ENCODE assay signal across 9 cellular contexts in the genomic region with DNA sequence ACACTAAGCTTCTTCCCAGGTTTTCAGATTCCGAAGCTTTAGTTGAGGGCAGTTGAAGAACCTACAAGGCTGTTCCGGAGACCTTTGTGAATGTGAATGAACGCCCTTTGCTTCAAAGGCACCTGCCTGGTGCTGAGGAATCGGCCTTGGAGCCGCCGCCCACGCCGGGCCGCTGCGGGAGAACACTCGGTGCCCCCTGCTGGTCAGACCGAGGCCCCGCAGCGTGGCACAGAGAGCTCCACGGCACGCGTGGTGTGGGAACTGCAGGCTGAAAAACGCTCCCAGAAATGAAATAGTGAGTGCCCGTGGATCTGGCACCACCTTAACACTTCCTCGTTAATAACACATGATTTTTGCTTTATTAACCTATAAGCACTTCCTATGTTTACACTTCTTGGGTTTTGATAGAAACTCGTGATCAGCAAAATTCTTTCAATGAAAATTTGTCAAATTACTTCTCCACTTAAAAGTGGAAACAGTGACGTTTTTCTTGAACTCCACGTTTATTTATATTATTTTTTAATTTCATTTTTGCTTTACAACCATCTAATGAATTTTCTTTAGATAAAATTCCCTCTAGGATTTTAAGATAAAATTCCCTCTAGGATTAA.
A peak's percentile ranks its signal among the peaks of the same experiment; 100 is the strongest.
DNase-seq lines count a peak whose midpoint lies in the region; ATAC-seq, FAIRE-seq and TF ChIP-seq lines count a peak whose summit lies in the region.
"Had no signal": no experiment of that assay in that cellular context is flagged by ENCODE, and none has a peak within 500 bp of the region (broad histone marks: within the 10 kb centered on the region; RNA-seq: fewer than 3 reads in every experiment).

No MANE protein-coding gene starts in this region.

- DNase-seq in AG10803 (ENCODE audit: low read depth): no peak
- DNase-seq in GM23248: peak; percentile 12
- peak; percentile 48 for DNase-seq in RKO (ENCODE audit: low spot score)
- DNase-seq in H1 (ENCODE audit: low read depth in 1 of 2, low spot score in 2 of 2): peak; percentile 21 to 76

- H3K27ac Mint-ChIP-seq in nephron: no peak overlapping the region

- H3K36me3 ChIP-seq in GM23248 (ENCODE audit: low read depth) (no peaks in the 10 kb centered on the region), H1 (ENCODE audit: control insufficient read depth in 2 of 4, insufficient read depth in 4 of 4, low read length in 3 of 4) (no peaks in the 10 kb centered on the region)

- H3K9me3 ChIP-seq in GM23248 (ENCODE audit: low read depth): no peaks in the 10 kb centered on the region
- no peaks in the 10 kb centered on the region for H3K9me3 ChIP-seq in H1 (ENCODE audit: insufficient read depth in 2 of 2, low read depth in 1 of 2, low read length in 1 of 2)

- CTCF ChIA-PET in H1 (lab: Charles Lee; ENCODE audit: partially characterized antibody): interaction anchor here (0.5 to 2.3 kb wide), 25 partner anchors 10 to 1160 kb away, joined by 3 to 14 read pairs (median 4); no protein-coding TSS in a partner anchor

- H3K23ac ChIP-seq in H1 (ENCODE audit: insufficient read length): no peak overlapping the region

- H4K8ac ChIP-seq in H1 (ENCODE audit: extremely low read depth, insufficient read depth, low read length): no peak overlapping the region

- H4K5ac ChIP-seq in H1 (ENCODE audit: insufficient read length, low read depth, low read length): no peak overlapping the region

- H3K56ac ChIP-seq in H1 (replicated peaks; ENCODE audit: insufficient read length, low read depth, low read length): no peak overlapping the region

- H3K79me2 ChIP-seq in GM23248 (ENCODE audit: insufficient read depth) (no peaks in the 10 kb centered on the region), H1 (ENCODE audit: control insufficient read depth in 1 of 2, insufficient read depth in 2 of 2, low read length in 2 of 2) (no peaks in the 10 kb centered on the region)

- no peak overlapping the region for H3K18ac ChIP-seq in H1 (ENCODE audit: extremely low read depth, low read length)

- no peaks in the 10 kb centered on the region for H3K27me3 ChIP-seq in GM23248 (replicated peaks; ENCODE audit: insufficient read depth)
- no peaks in the 10 kb centered on the region; a peak in 1 of 7 replicates for H3K27me3 ChIP-seq in H1 (replicated peaks in 1 of 4; ENCODE audit: control insufficient read depth in 3 of 4, extremely low read depth in 1 of 4, insufficient read depth in 3 of 4, low read length in 3 of 4)

- H2BK12ac ChIP-seq in H1 (ENCODE audit: low read depth, low read length): no peak overlapping the region

- H2BK120ac ChIP-seq in H1 (replicated peaks; ENCODE audit: low read depth, low read length): no peak overlapping the region

- no peaks in the 10 kb centered on the region; the same call in 1 of the 2 replicates for H3K23me2 ChIP-seq in H1 (ENCODE audit: low read depth, low read length)

- ATAC-seq in GM19351 (IDR thresholded peaks at IDR 0.05; ENCODE audit: unreplicated experiment) (no peak), HG02884 (IDR thresholded peaks at IDR 0.05; ENCODE audit: unreplicated experiment) (no peak), GM19395 (IDR thresholded peaks at IDR 0.05; ENCODE audit: unreplicated experiment) (no peak)

- H3K9ac ChIP-seq in GM23248 (no peak overlapping the region), H1 (replicated peaks in 1 of 4; ENCODE audit: extremely low read depth in 1 of 4, low read depth in 3 of 4, low read length in 3 of 4) (no peak overlapping the region)

- no peaks in the 10 kb centered on the region for H4K20me1 ChIP-seq in GM23248 (ENCODE audit: insufficient read depth)
- no peaks in the 10 kb centered on the region for H4K20me1 ChIP-seq in H1 (replicated peaks in 1 of 2; ENCODE audit: control insufficient read depth in 1 of 2, insufficient read depth in 2 of 2, low read length in 2 of 2)

- POLR2A ChIA-PET in H1 (lab: Charles Lee; ENCODE audit: partially characterized antibody): no interaction called here

- TF ChIP-seq RAD21 in H1 (IDR thresholded peaks at IDR 0.05 in 1 of 2, conservative IDR thresholded peaks at IDR 0.05 in 1 of 2; ENCODE audit: low read depth in 2 of 2, low read length in 2 of 2): peak; percentile 72 to 83

- H3K79me1 ChIP-seq in H1 (ENCODE audit: low read depth, low read length): no peaks in the 10 kb centered on the region

- H3K36me3 Mint-ChIP-seq in nephron (ENCODE audit: low read depth): no peaks in the 10 kb centered on the region

- no peak overlapping the region for H3K4me3 ChIP-seq in AG10803 (ENCODE audit: low read length)
- H3K4me3 ChIP-seq in GM23248: no peak overlapping the region
- H3K4me3 ChIP-seq in H1 (ENCODE audit: extremely low read depth in 1 of 4, insufficient read depth in 2 of 4, low read depth in 3 of 4, low read length in 4 of 4): no peak overlapping the region

- H2BK15ac ChIP-seq in H1 (ENCODE audit: low read length): no peak overlapping the region

- no peaks in the 10 kb centered on the region for H3K9me3 Mint-ChIP-seq in nephron

- peak; percentile 35 for TF ChIP-seq CTCF in AG10803 (conservative IDR thresholded peaks at IDR 0.05; ENCODE audit: low read length)
- peak; percentile 82 to 93 (median 83) for TF ChIP-seq CTCF in H1 (IDR thresholded peaks at IDR 0.05; ENCODE audit: control extremely low read depth in 1 of 3, insufficient read depth in 1 of 3, low read depth in 1 of 3, low read length in 3 of 3)
- peak; percentile 89 to 93 (median 90) for TF ChIP-seq CTCF in nephron (IDR thresholded peaks at IDR 0.05; ENCODE audit: unreplicated experiment in 3 of 3)

- H3K4me2 ChIP-seq in GM23248 (ENCODE audit: unreplicated experiment): no peak overlapping the region
- H3K4me2 ChIP-seq in H1 (ENCODE audit: insufficient read depth in 1 of 2, low read depth in 2 of 2, low read length in 2 of 2): peak overlapping the region in 1 of 2 experiments; percentile 24; a peak in 2 of 4 replicates

- H3K4me1 Mint-ChIP-seq in nephron: peaks cover 4% of the 10 kb centered on the region

- H3F3A ChIP-seq in GM23248 (ENCODE audit: insufficient read depth): no peaks in the 10 kb centered on the region

- H3K4me3 Mint-ChIP-seq in nephron: no peak overlapping the region

- no peaks in the 10 kb centered on the region for H3K9me2 ChIP-seq in GM23248 (ENCODE audit: insufficient read depth)

- WGBS in GM23248 (ENCODE audit: low coverage in 1 of 2, low lambda C conversion rate in 2 of 2, missing lambda C conversion rate in 2 of 2), 2 experiments: 6 to 9% methylated on average over 23 of the region's 23 CpGs
- WGBS in H1 (ENCODE audit: extremely low coverage in 1 of 2, insufficient coverage in 1 of 2, insufficient read length in 1 of 2, insufficient replicate concordance in 2 of 2, low coverage in 1 of 2, low lambda C conversion rate in 2 of 2, missing lambda C conversion rate in 1 of 2), 2 experiments: 32% methylated on average over 23 of the region's 23 CpGs; no CpG with 5 or more reads in 1 of the 2 experiments

- H2AFZ ChIP-seq in GM23248 (no peak overlapping the region), H1 (ENCODE audit: low read length) (no peak overlapping the region)

- H3K4me1 ChIP-seq in GM23248 (ENCODE audit: insufficient read depth) (no peaks in the 10 kb centered on the region), H1 (replicated peaks in 1 of 4; ENCODE audit: control insufficient read depth in 3 of 4, insufficient read depth in 4 of 4, low read length in 3 of 4) (no peaks in the 10 kb centered on the region)

- H3K27ac ChIP-seq in GM23248: no peak overlapping the region
- no peak overlapping the region for H3K27ac ChIP-seq in H1 (ENCODE audit: low read depth, low read length)
- H3K27ac ChIP-seq: epithelial cell of prostate had no signal

- H4K91ac ChIP-seq in H1 (replicated peaks; ENCODE audit: insufficient read length, low read length): no peak overlapping the region

- TF ChIP-seq POLR2A in H1 (IDR thresholded peaks at IDR 0.05; ENCODE audit: control extremely low read depth in 1 of 2, low read depth in 2 of 2, low read length in 2 of 2): no peak

- no peak overlapping the region for H2BK5ac ChIP-seq in H1 (ENCODE audit: low read depth, low read length)

- peaks cover 14% of the 10 kb centered on the region for H3K27me3 Mint-ChIP-seq in nephron (ENCODE audit: low read depth)

- H3K4ac ChIP-seq in H1 (replicated peaks; ENCODE audit: insufficient read length, low read depth, low read length): no peak overlapping the region

- H3K14ac ChIP-seq in H1 (ENCODE audit: insufficient read length): no peak overlapping the region

- 0 out of 3 replicates have a peak, but pooled peaks of 1 of the 2 experiments have one; percentile 12 for TF ChIP-seq EP300 in H1 (IDR thresholded peaks at IDR 0.05; ENCODE audit: borderline replicate concordance in 1 of 2, low read depth in 2 of 2, low read length in 2 of 2)

- H2BK20ac ChIP-seq in H1 (ENCODE audit: low read length): no peak overlapping the region

- in situ Hi-C loops in GM23248 (cut with MboI): no loop called here

- FAIRE-seq in H1 (lab: Jason Lieb, UNC): no peak

- H2AK5ac ChIP-seq in H1 (ENCODE audit: low read depth, low read length): no peak overlapping the region

TF ChIP-seq in H1, 55 proteins besides CTCF, POLR2A, EP300 and RAD21:
- TF ChIP-seq MAX (IDR thresholded peaks at IDR 0.05) (peak; percentile 53; the same call in 1 of the 2 replicates), TAF1 (IDR thresholded peaks at IDR 0.05; ENCODE audit: low read depth, low read length) (no peak), HDAC2 (IDR thresholded peaks at IDR 0.05; ENCODE audit: borderline replicate concordance in 1 of 2, low read depth in 2 of 2, low read length in 2 of 2) (peak; percentile 80; a peak in 2 of 4 replicates), YY1 (IDR thresholded peaks at IDR 0.05; ENCODE audit: low read depth, low read length) (no peak), EGR1 (IDR thresholded peaks at IDR 0.05; ENCODE audit: borderline replicate concordance, low read depth, low read length) (peak; percentile 99), BACH1 (IDR thresholded peaks at IDR 0.05; ENCODE audit: low read length) (peak; percentile 88)
- TF ChIP-seq, protein P1, sequence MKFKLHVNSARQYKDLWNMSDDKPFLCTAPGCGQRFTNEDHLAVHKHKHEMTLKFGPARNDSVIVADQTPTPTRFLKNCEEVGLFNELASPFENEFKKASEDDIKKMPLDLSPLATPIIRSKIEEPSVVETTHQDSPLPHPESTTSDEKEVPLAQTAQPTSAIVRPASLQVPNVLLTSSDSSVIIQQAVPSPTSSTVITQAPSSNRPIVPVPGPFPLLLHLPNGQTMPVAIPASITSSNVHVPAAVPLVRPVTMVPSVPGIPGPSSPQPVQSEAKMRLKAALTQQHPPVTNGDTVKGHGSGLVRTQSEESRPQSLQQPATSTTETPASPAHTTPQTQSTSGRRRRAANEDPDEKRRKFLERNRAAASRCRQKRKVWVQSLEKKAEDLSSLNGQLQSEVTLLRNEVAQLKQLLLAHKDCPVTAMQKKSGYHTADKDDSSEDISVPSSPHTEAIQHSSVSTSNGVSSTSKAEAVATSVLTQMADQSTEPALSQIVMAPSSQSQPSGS (IDR thresholded peaks at IDR 0.05; ENCODE audit: low read length): no peak

Comparison
In these comparisons a context has a peak if more than half of its experiments do, and no peak if none do; other contexts are left out.
1. CTCF ChIP-seq: peak in every context shown above with its lines; median percentile 90 in nephron; 83 in H1; 35 in AG10803.